2 cellular contexts compared by ENCODE assay signal in the genomic region with DNA sequence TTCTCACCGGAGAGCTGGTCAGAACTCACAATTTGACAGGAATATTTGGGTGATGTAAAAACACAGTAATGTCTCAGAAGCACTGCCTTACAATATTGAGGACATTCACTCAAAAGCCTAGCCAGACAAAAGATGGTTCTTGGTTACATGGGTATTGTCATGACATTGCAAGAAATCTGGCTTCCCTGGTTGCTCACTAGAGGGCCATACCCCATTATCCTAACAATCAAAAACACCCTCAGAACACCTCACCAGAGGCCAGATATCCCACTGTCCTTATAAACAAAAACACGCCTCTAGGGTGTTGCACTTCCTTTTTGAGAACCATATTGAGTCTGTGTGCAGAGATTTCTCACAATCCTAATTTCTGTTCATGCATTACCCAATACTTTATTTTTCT.
TF ChIP-seq lines count a peak whose summit lies in the region.

No MANE protein-coding gene starts in this region.

TF ChIP-seq in HCT116, 20 proteins besides CTCF, POLR2A, EP300 and RAD21 (continued from another document):
- TF ChIP-seq ZBTB33 (IDR thresholded peaks at IDR 0.05; ENCODE audit: extremely low read depth, insufficient replicate concordance, low read length) (no peak), ATF3 (IDR thresholded peaks at IDR 0.05) (no peak), FOSL1 (IDR thresholded peaks at IDR 0.05; ENCODE audit: low read depth) (no peak), EZH2phosphoT487 (IDR thresholded peaks at IDR 0.05; ENCODE audit: borderline replicate concordance) (no peak)
- TF ChIP-seq, protein P1, sequence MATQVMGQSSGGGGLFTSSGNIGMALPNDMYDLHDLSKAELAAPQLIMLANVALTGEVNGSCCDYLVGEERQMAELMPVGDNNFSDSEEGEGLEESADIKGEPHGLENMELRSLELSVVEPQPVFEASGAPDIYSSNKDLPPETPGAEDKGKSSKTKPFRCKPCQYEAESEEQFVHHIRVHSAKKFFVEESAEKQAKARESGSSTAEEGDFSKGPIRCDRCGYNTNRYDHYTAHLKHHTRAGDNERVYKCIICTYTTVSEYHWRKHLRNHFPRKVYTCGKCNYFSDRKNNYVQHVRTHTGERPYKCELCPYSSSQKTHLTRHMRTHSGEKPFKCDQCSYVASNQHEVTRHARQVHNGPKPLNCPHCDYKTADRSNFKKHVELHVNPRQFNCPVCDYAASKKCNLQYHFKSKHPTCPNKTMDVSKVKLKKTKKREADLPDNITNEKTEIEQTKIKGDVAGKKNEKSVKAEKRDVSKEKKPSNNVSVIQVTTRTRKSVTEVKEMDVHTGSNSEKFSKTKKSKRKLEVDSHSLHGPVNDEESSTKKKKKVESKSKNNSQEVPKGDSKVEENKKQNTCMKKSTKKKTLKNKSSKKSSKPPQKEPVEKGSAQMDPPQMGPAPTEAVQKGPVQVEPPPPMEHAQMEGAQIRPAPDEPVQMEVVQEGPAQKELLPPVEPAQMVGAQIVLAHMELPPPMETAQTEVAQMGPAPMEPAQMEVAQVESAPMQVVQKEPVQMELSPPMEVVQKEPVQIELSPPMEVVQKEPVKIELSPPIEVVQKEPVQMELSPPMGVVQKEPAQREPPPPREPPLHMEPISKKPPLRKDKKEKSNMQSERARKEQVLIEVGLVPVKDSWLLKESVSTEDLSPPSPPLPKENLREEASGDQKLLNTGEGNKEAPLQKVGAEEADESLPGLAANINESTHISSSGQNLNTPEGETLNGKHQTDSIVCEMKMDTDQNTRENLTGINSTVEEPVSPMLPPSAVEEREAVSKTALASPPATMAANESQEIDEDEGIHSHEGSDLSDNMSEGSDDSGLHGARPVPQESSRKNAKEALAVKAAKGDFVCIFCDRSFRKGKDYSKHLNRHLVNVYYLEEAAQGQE (IDR thresholded peaks at IDR 0.05; ENCODE audit: low read depth), result no peak

TF ChIP-seq in WTC11, 78 proteins besides CTCF, POLR2A, EP300 and RAD21 (continued from another document):
- TF ChIP-seq, protein P2, sequence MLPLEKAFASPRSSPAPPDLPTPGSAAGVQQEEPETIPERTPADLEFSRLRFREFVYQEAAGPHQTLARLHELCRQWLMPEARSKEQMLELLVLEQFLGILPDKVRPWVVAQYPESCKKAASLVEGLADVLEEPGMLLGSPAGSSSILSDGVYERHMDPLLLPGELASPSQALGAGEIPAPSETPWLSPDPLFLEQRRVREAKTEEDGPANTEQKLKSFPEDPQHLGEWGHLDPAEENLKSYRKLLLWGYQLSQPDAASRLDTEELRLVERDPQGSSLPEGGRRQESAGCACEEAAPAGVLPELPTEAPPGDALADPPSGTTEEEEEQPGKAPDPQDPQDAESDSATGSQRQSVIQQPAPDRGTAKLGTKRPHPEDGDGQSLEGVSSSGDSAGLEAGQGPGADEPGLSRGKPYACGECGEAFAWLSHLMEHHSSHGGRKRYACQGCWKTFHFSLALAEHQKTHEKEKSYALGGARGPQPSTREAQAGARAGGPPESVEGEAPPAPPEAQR (CRISPR knock-in tag; IDR thresholded peaks at IDR 0.05), result no peak
- TF ChIP-seq NR1H2 (CRISPR knock-in tag; IDR thresholded peaks at IDR 0.05), result no peak
- no peak for TF ChIP-seq FOXK1 (CRISPR knock-in tag; IDR thresholded peaks at IDR 0.05)
- TF ChIP-seq ZBTB43 (CRISPR knock-in tag; IDR thresholded peaks at IDR 0.05), result no peak
- TF ChIP-seq FOXP4 (CRISPR knock-in tag; IDR thresholded peaks at IDR 0.05), result no peak
- no peak for TF ChIP-seq JUN (CRISPR knock-in tag; IDR thresholded peaks at IDR 0.05)
- TF ChIP-seq ELF4 (CRISPR knock-in tag; IDR thresholded peaks at IDR 0.05; ENCODE audit: low read depth), result no peak
